Comparison of ENCODE assay signal across 8 cellular contexts in the genomic region with DNA sequence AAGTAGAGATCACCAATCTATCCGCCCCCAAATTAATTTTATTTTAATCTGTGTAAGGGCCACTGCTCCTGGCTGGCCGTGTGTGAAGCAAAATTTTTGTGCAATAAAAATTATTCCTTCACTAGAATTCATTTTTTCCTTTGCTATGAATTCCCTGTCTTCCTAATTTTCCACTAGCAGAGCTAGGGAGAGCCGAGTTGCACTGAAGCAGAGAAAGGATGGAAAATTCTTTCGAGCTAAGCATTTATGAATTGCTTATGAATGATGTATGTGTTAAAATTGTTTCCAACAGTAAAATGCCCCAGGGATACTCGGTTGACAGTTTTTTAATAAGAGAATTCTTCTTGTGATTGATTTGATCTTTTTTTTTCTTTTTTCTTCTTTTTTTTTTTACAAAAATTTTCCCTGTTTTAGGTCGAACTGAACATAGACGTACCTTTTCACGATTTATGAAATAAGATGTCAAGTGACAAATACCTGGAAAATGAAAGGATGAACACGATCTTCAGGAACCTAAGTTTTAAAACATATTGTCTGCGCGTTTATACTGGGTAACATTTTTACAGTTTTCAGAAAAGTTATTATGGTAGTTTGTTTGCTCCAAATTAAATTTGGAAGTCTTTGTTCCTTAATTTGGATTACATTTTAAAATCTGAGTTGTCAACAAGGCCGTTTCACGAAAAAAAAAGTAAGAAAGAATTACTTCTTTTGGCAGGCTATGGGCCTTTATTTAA.
DNase-seq lines count a peak whose midpoint lies in the region; ATAC-seq, FAIRE-seq and TF ChIP-seq lines count a peak whose summit lies in the region.

No MANE protein-coding gene starts in this region.

- peak overlapping the region; percentile 46 for H3K4me3 ChIP-seq in CD4-positive, CD25-positive, alpha-beta regulatory T cell (ENCODE audit: low read depth, low read length)
- H3K4me3 ChIP-seq in HEK293 (ENCODE audit: low read depth, low read length) (no peak overlapping the region; the same call in 1 of the 2 replicates), WERI-Rb-1 (ENCODE audit: low read depth, low read length) (peak overlapping the region; percentile 47), keratinocyte (ENCODE audit: control insufficient read depth in 2 of 3, extremely low read depth in 1 of 3, insufficient read depth in 2 of 3, low read depth in 1 of 3, low read length in 3 of 3) (peak overlapping the region in 2 of 3 experiments; percentile 43 to 59)

- no peaks in the 10 kb centered on the region for H3K79me2 ChIP-seq in keratinocyte (ENCODE audit: control insufficient read depth, insufficient read depth, low read length)

- H3K27ac Mint-ChIP-seq in CD4-positive, CD25-positive, alpha-beta regulatory T cell: peak overlapping the region in 1 of 3 donors; percentile 88

- POLR2A ChIA-PET in HEK293 (lab: Yijun Ruan, JAX): interaction anchor here (0.9 to 1.9 kb wide), 16 partner anchors 16 to 1320 kb away, joined by 3 to 12 read pairs (median 4); a partner anchor contains a TSS

- peaks cover 0 to 25% (median 21%) of the 10 kb centered on the region in 4 donors for H3K4me1 Mint-ChIP-seq in CD4-positive, CD25-positive, alpha-beta regulatory T cell

- CTCF ChIA-PET in HEK293 (lab: Yijun Ruan, JAX): interaction anchor here (0.9 to 1.4 kb wide), 2 partner anchors 289 to 1299 kb away, joined by 3 read pairs; no protein-coding TSS in a partner anchor

- H2AFZ ChIP-seq in keratinocyte (ENCODE audit: control insufficient read depth, low read length): peak overlapping the region; percentile 60

- H3K36me3 ChIP-seq in CD4-positive, CD25-positive, alpha-beta regulatory T cell (ENCODE audit: control insufficient read depth, insufficient read depth, low read length): no peaks in the 10 kb centered on the region
- H3K36me3 ChIP-seq in HEK293 (ENCODE audit: control insufficient read depth in 2 of 2, insufficient read depth in 1 of 2, low read length in 2 of 2): no peaks in the 10 kb centered on the region
- no peaks in the 10 kb centered on the region for H3K36me3 ChIP-seq in WERI-Rb-1
- no peaks in the 10 kb centered on the region for H3K36me3 ChIP-seq in keratinocyte (ENCODE audit: control insufficient read depth in 2 of 2, extremely low read depth in 1 of 2, insufficient read depth in 2 of 2, low read length in 2 of 2)

- no peak overlapping the region for H3K27ac ChIP-seq in CD4-positive, CD25-positive, alpha-beta regulatory T cell (ENCODE audit: insufficient read depth, low read length, poor library complexity, severe bottlenecking)
- H3K27ac ChIP-seq in HEK293 (ENCODE audit: extremely low read depth, low read depth, low read length): peak overlapping the region; percentile 59
- peak overlapping the region; percentile 89 for H3K27ac ChIP-seq in WERI-Rb-1
- H3K27ac ChIP-seq in keratinocyte (ENCODE audit: control insufficient read depth, insufficient read depth, low read length): peak overlapping the region; percentile 8

- no peaks in the 10 kb centered on the region for H3K36me3 Mint-ChIP-seq in CD4-positive, CD25-positive, alpha-beta regulatory T cell

- no peak for ATAC-seq in CD4-positive, CD25-positive, alpha-beta regulatory T cell (ENCODE audit: low read depth in 2 of 2)
- no peak for ATAC-seq in HG03432 (IDR thresholded peaks at IDR 0.05; ENCODE audit: unreplicated experiment)

- FAIRE-seq in keratinocyte (lab: Jason Lieb, UNC): no peak

- no peaks in the 10 kb centered on the region for H3K9me1 ChIP-seq in keratinocyte (ENCODE audit: control insufficient read depth, extremely low read depth, insufficient read depth, low read length)

- H3K4me1 ChIP-seq in CD4-positive, CD25-positive, alpha-beta regulatory T cell (ENCODE audit: control insufficient read depth, insufficient read depth, low read length, poor library complexity, severe bottlenecking): peaks cover 12% of the 10 kb centered on the region
- H3K4me1 ChIP-seq in HEK293 (ENCODE audit: control insufficient read depth, insufficient read depth, low read length): peaks cover 19% of the 10 kb centered on the region
- H3K4me1 ChIP-seq in keratinocyte (ENCODE audit: control insufficient read depth, extremely low read depth, insufficient read depth, low read length): peaks cover 22% of the 10 kb centered on the region

- H3K9me3 ChIP-seq in CD4-positive, CD25-positive, alpha-beta regulatory T cell (ENCODE audit: control insufficient read depth in 2 of 2, low read length in 2 of 2): peaks cover 30 to 57% of the 10 kb centered on the region in 2 experiments
- H3K9me3 ChIP-seq in HEK293 (ENCODE audit: control insufficient read depth, insufficient read depth, low read depth, low read length): no peaks in the 10 kb centered on the region
- no peaks in the 10 kb centered on the region for H3K9me3 ChIP-seq in WERI-Rb-1 (ENCODE audit: severe bottlenecking)
- H3K9me3 ChIP-seq in keratinocyte (ENCODE audit: control insufficient read depth, low read depth, low read length): no peaks in the 10 kb centered on the region

- DNase-seq in CD4-positive, CD25-positive, alpha-beta regulatory T cell: peak in 1 of 3 donors; percentile 13
- no peak for DNase-seq in WERI-Rb-1
- no peak for DNase-seq in keratinocyte (ENCODE audit: low read depth, low spot score)
- DNase-seq in COR-L47 (lab: John Stamatoyannopoulos, UW): no peak
- no peak for DNase-seq in DMS114 treated with DMSO at 0.1 percent for 48 hours (lab: John Stamatoyannopoulos, UW; ENCODE audit: unreplicated experiment)
- DNase-seq in HPDE6-E6E7 (ENCODE audit: extremely low spot score): no peak

- H3K9me3 Mint-ChIP-seq in CD4-positive, CD25-positive, alpha-beta regulatory T cell: peaks cover 0 to 34% (median 8%) of the 10 kb centered on the region in 7 donors

- no peaks in the 10 kb centered on the region for H4K20me1 ChIP-seq in keratinocyte (ENCODE audit: control insufficient read depth, extremely low read depth, insufficient read depth, low read length)

- H3K27me3 Mint-ChIP-seq in CD4-positive, CD25-positive, alpha-beta regulatory T cell: peaks cover 24% of the 10 kb centered on the region

- H3K4me2 ChIP-seq in keratinocyte (ENCODE audit: control insufficient read depth, extremely low read depth, insufficient read depth, low read depth, low read length): peak overlapping the region; percentile 82

- TF ChIP-seq CTCF in HEK293 (tag by site-specific recombination; IDR thresholded peaks at IDR 0.05): no peak
- TF ChIP-seq CTCF in WERI-Rb-1 (IDR thresholded peaks at IDR 0.05; ENCODE audit: low read depth, low read length): no peak
- no peak for TF ChIP-seq CTCF in keratinocyte (optimal IDR thresholded peaks at IDR 0.05 in 1 of 3, IDR thresholded peaks at IDR 0.05 in 1 of 3, conservative IDR thresholded peaks at IDR 0.05 in 1 of 3; ENCODE audit: extremely low read depth in 1 of 3, insufficient read depth in 2 of 3, low read length in 3 of 3)

- dilution Hi-C loops in keratinocyte (cut with MboI; ENCODE audit: extremely low pct_ligation_motif_present, low sequenced_read_pairs): no loop called here

- no peak overlapping the region for H3K9ac ChIP-seq in keratinocyte (ENCODE audit: control insufficient read depth, extremely low read depth, insufficient read depth, low read length)

- H3K4me3 Mint-ChIP-seq in CD4-positive, CD25-positive, alpha-beta regulatory T cell: peak overlapping the region; percentile 54 to 92 (median 77)

- peaks cover 84% of the 10 kb centered on the region for H3K27me3 ChIP-seq in CD4-positive, CD25-positive, alpha-beta regulatory T cell (ENCODE audit: control insufficient read depth, insufficient read depth, low read length)
- H3K27me3 ChIP-seq in WERI-Rb-1 (ENCODE audit: insufficient read depth, low read depth, severe bottlenecking): no peaks in the 10 kb centered on the region
- H3K27me3 ChIP-seq in keratinocyte (ENCODE audit: control insufficient read depth, extremely low read depth, insufficient read depth, low read length): peaks cover 11% of the 10 kb centered on the region

TF ChIP-seq in HEK293, 187 proteins besides CTCF, POLR2A, EP300 and RAD21 (continues in another document):
- TF ChIP-seq KLF7 (tag by site-specific recombination; IDR thresholded peaks at IDR 0.05; ENCODE audit: borderline replicate concordance) (no peak), ZNF366 (tag by site-specific recombination; conservative IDR thresholded peaks at IDR 0.05) (peak; percentile 45), SP7 (tag by site-specific recombination; IDR thresholded peaks at IDR 0.05) (0 out of 2 replicates have a peak, but pooled peaks have one; percentile 6), ZNF37A (tag by site-specific recombination; IDR thresholded peaks at IDR 0.05) (no peak)
- TF ChIP-seq, protein P1, sequence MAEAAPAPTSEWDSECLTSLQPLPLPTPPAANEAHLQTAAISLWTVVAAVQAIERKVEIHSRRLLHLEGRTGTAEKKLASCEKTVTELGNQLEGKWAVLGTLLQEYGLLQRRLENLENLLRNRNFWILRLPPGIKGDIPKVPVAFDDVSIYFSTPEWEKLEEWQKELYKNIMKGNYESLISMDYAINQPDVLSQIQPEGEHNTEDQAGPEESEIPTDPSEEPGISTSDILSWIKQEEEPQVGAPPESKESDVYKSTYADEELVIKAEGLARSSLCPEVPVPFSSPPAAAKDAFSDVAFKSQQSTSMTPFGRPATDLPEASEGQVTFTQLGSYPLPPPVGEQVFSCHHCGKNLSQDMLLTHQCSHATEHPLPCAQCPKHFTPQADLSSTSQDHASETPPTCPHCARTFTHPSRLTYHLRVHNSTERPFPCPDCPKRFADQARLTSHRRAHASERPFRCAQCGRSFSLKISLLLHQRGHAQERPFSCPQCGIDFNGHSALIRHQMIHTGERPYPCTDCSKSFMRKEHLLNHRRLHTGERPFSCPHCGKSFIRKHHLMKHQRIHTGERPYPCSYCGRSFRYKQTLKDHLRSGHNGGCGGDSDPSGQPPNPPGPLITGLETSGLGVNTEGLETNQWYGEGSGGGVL (tag by site-specific recombination; IDR thresholded peaks at IDR 0.05): no peak
- TF ChIP-seq, protein P2, sequence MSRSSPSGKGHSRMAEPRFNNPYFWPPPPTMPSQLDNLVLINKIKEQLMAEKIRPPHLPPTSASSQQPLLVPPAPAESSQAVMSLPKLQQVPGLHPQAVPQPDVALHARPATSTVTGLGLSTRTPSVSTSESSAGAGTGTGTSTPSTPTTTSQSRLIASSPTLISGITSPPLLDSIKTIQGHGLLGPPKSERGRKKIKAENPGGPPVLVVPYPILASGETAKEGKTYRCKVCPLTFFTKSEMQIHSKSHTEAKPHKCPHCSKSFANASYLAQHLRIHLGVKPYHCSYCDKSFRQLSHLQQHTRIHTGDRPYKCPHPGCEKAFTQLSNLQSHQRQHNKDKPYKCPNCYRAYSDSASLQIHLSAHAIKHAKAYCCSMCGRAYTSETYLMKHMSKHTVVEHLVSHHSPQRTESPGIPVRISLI (tag by site-specific recombination; IDR thresholded peaks at IDR 0.05): peak; percentile 73; the same call in 1 of the 2 replicates
